8 cellular contexts compared by ENCODE assay signal in genomic region chr17:5467416-5467815, GRCh38. TPM values are rescaled to one million over a fixed set of nuclear protein-coding genes. Genes with fewer than 3 reads are reported as not detected.
DNase-seq lines count a peak whose midpoint lies in the region; ATAC-seq and TF ChIP-seq lines count a peak whose summit lies in the region.

No MANE protein-coding gene starts in this region.

- peaks cover 7% of the 10 kb centered on the region for H3K36me3 ChIP-seq in left ventricle myocardium inferior
- peaks cover 0 to 10% (median 6%) of the 10 kb centered on the region in 4 donors for H3K36me3 ChIP-seq in right lobe of liver
- H3K36me3 ChIP-seq in urinary bladder (ENCODE audit: insufficient read depth): no peaks in the 10 kb centered on the region

- DNase-seq in left ventricle myocardium inferior (no peak), Right ventricle myocardium superior (no peak), right lobe of liver (no peak), NCI-H2227 treated with DMSO at 0.1 percent for 48 hours (lab: John Stamatoyannopoulos, UW) (no peak), NCI-H1092 treated with DMSO at 0.1 percent for 48 hours (lab: John Stamatoyannopoulos, UW) (no peak)
- no peak for DNase-seq in activated naive CD8-positive, alpha-beta T cell treated with anti-CD3 and anti-CD28 coated beads, Interleukin-2, amount 50 U/mL, for 24 hours

- peak overlapping the region; percentile 68 for H3K27ac Mint-ChIP-seq in activated naive CD8-positive, alpha-beta T cell treated with anti-CD3 and anti-CD28 coated beads, Interleukin-2, amount 50 U/mL, for 24 hours

- H3K4me3 ChIP-seq in left ventricle myocardium inferior: peak overlapping the region; percentile 98
- peak overlapping the region; percentile 90 to 99 (median 94) for H3K4me3 ChIP-seq in right lobe of liver
- H3K4me3 ChIP-seq in urinary bladder (ENCODE audit: low read depth, low read length): peak overlapping the region; percentile 81

- H3K27ac ChIP-seq in left ventricle myocardium inferior (replicated peaks): no peak overlapping the region
- H3K27ac ChIP-seq in right lobe of liver: no peak overlapping the region
- H3K27ac ChIP-seq in urinary bladder (ENCODE audit: low read depth): no peak overlapping the region

- WGBS in right lobe of liver (ENCODE audit: insufficient coverage, low coverage, low lambda C conversion rate, missing lambda C conversion rate): 9% methylated on average over 7 of the region's 8 CpGs
- 3% methylated on average over 8 of the region's 8 CpGs for WGBS in urinary bladder

- peaks cover 28% of the 10 kb centered on the region for H3K4me1 ChIP-seq in left ventricle myocardium inferior
- H3K4me1 ChIP-seq in right lobe of liver: peaks cover 0 to 36% (median 17%) of the 10 kb centered on the region in 4 donors
- H3K4me1 ChIP-seq in urinary bladder (ENCODE audit: insufficient read depth): peaks cover 3% of the 10 kb centered on the region

- H3K36me3 Mint-ChIP-seq in activated naive CD8-positive, alpha-beta T cell treated with anti-CD3 and anti-CD28 coated beads, Interleukin-2, amount 50 U/mL, for 24 hours (ENCODE audit: low read depth): peaks cover 40% of the 10 kb centered on the region

- no peaks in the 10 kb centered on the region for H3K9me3 Mint-ChIP-seq in activated naive CD8-positive, alpha-beta T cell treated with anti-CD3 and anti-CD28 coated beads, Interleukin-2, amount 50 U/mL, for 24 hours

- H3K4me1 Mint-ChIP-seq in activated naive CD8-positive, alpha-beta T cell treated with anti-CD3 and anti-CD28 coated beads, Interleukin-2, amount 50 U/mL, for 24 hours: peaks cover 37% of the 10 kb centered on the region

- peak overlapping the region; percentile 95 for H3K4me3 Mint-ChIP-seq in activated naive CD8-positive, alpha-beta T cell treated with anti-CD3 and anti-CD28 coated beads, Interleukin-2, amount 50 U/mL, for 24 hours

- no peak for TF ChIP-seq POLR2A in right lobe of liver (IDR thresholded peaks at IDR 0.05)

- H3K9me3 ChIP-seq in left ventricle myocardium inferior (replicated peaks): no peaks in the 10 kb centered on the region
- no peaks in the 10 kb centered on the region for H3K9me3 ChIP-seq in right lobe of liver

- ATAC-seq in Right ventricle myocardium superior (ENCODE audit: poor library complexity): no peak
- ATAC-seq in activated naive CD8-positive, alpha-beta T cell treated with anti-CD3 and anti-CD28 coated beads, Interleukin-2, amount 50 U/mL, for 24 hours: no peak
- ATAC-seq in right lobe of liver: no peak
- no peak for ATAC-seq in GM18861 (IDR thresholded peaks at IDR 0.05; ENCODE audit: unreplicated experiment)

- H3K27me3 ChIP-seq in left ventricle myocardium inferior (ENCODE audit: low read depth) (no peaks in the 10 kb centered on the region), right lobe of liver (no peaks in the 10 kb centered on the region)

- TF ChIP-seq CTCF in left ventricle myocardium inferior (IDR thresholded peaks at IDR 0.05; ENCODE audit: borderline replicate concordance): no peak
- TF ChIP-seq CTCF in right lobe of liver (IDR thresholded peaks at IDR 0.05): no peak

- no peaks in the 10 kb centered on the region for H3K27me3 Mint-ChIP-seq in activated naive CD8-positive, alpha-beta T cell treated with anti-CD3 and anti-CD28 coated beads, Interleukin-2, amount 50 U/mL, for 24 hours

- intact Hi-C loops in left ventricle myocardium inferior (cut with micrococcal nuclease) (no loop called here), Right ventricle myocardium superior (cut with DNase I) (no loop called here), right lobe of liver (cut with DNase I) (no loop called here)

RNA-seq across cellular contexts. Expression of gene DHX33, which starts 1.4 kb away (rescaled TPM):
- 4.5 TPM for total RNA-seq in left ventricle myocardium inferior
- 4.0 TPM for total RNA-seq in Right ventricle myocardium superior
- 1 to 10 TPM; 6.4 to 10.0 (median 7.2) TPM for total RNA-seq in right lobe of liver
- total RNA-seq in urinary bladder: 9.1 TPM
- 8.3 TPM for polyA plus RNA-seq in urinary bladder

RNA-seq across cellular contexts. Expression of gene DERL2, which starts 18.6 kb away (rescaled TPM):
- 32.5 TPM for total RNA-seq in left ventricle myocardium inferior
- total RNA-seq in Right ventricle myocardium superior: 24.7 TPM
- 10 to 100 TPM; 31.2 to 47.9 (median 43.2) TPM for total RNA-seq in right lobe of liver
- total RNA-seq in urinary bladder: 41.6 TPM
- 34.0 TPM for polyA plus RNA-seq in urinary bladder

RNA-seq across cellular contexts. Expression of gene MIS12, which starts 18.9 kb away (rescaled TPM):
- total RNA-seq in left ventricle myocardium inferior (10.1 TPM), Right ventricle myocardium superior (10.0 TPM), right lobe of liver (1 to 10 TPM; 7.1 to 9.4 (median 8.7) TPM), urinary bladder (26.4 TPM)
- polyA plus RNA-seq in urinary bladder: 13.1 TPM

RNA-seq across cellular contexts. Expression of gene C1QBP, which starts 28.5 kb away (rescaled TPM):
- total RNA-seq in left ventricle myocardium inferior (124 TPM), Right ventricle myocardium superior (128 TPM), right lobe of liver (100 to 1,000 TPM in 2 of 6 experiments, 10 to 100 TPM in 4; 60.2 to 163 (median 67.6) TPM), urinary bladder (94.9 TPM)
- 108 TPM for polyA plus RNA-seq in urinary bladder

RNA-seq across cellular contexts. Expression of gene RPAIN, which starts 47.4 kb away (rescaled TPM):
- total RNA-seq in left ventricle myocardium inferior: 28.4 TPM
- 24.8 TPM for total RNA-seq in Right ventricle myocardium superior
- total RNA-seq in right lobe of liver: 10 to 100 TPM; 11.5 to 21.4 (median 14.8) TPM
- 31.5 TPM for total RNA-seq in urinary bladder
- polyA plus RNA-seq in urinary bladder: 29.7 TPM
